ENCODE assay signal across 8 cellular contexts in the genomic region with DNA sequence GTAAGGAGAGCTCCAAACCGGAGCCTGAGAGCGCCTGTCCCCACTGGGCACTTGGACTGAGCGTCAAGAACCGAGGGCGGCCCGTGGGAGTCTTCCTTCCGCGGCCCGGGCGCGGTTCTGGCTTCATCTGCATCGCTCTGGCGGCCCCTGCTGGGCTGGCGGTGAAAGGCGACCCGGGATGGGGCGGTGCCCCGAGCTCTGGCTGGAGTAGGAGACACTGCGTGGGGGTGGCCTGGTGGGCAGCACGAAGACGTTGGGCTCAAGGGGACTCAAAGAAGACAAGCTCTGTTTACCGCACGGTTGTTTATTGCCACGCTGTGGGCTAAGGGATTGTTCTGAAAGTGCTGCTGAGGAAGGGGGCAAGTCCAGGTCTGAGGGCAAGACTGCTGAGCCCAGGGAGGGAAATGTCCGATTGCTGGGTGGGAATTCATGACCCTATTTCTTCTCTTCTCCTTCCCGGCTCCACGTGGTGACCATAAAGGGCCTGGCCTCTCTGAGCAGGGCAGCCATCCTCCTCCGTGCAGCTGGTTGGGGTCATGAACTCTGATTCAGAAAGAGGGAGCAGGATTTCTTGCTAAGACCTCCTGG. TPM values are rescaled to one million over a fixed set of nuclear protein-coding genes. Genes with fewer than 3 reads are reported as not detected.
DNase-seq lines count a peak whose midpoint lies in the region; ATAC-seq and TF ChIP-seq lines count a peak whose summit lies in the region.

No MANE protein-coding gene starts in this region.

- no peaks in the 10 kb centered on the region for H3K36me3 Mint-ChIP-seq in activated CD8-positive, alpha-beta T cell treated with anti-CD3 and anti-CD28 coated beads for 36 hours (ENCODE audit: low read depth)
- no peaks in the 10 kb centered on the region for H3K36me3 Mint-ChIP-seq in memory B cell

- POLR2A ChIA-PET in HEK293 (lab: Yijun Ruan, JAX), result interaction anchor here (1.2 kb wide), 2 partner anchors 52 to 57 kb away, joined by 3 read pairs; a partner anchor contains a TSS
- POLR2A ChIA-PET in activated CD8-positive, alpha-beta T cell treated with anti-CD3 and anti-CD28 coated beads for 36 hours (lab: Charles Lee), result interaction anchor here (1.0 kb wide), 1 partner anchor 16 kb away, joined by 3 read pairs; no protein-coding TSS in a partner anchor

- no peak overlapping the region for H3K4me3 ChIP-seq in HEK293 (ENCODE audit: low read depth, low read length)

- no peak overlapping the region for H3K27ac ChIP-seq in HEK293 (ENCODE audit: extremely low read depth, low read depth, low read length)

- DNase-seq in ELF-1 (ENCODE audit: low read depth, low spot score) (peak; percentile 87), NCI-H345 treated with DMSO at 0.1 percent for 48 hours (lab: John Stamatoyannopoulos, UW; ENCODE audit: unreplicated experiment) (peak; percentile 14), ecto neural progenitor cell (ENCODE audit: low spot score) (peak; percentile 91), memory B cell (ENCODE audit: low spot score in 2 of 2) (peak; percentile 86 to 94), NCI-H1105 treated with DMSO at 0.1 percent for 48 hours (lab: John Stamatoyannopoulos, UW) (no peak)
- DNase-seq in activated CD8-positive, alpha-beta T cell treated with anti-CD3 and anti-CD28 coated beads for 36 hours, result peak; percentile 88
- DNase-seq in stimulated activated CD8-positive, alpha-beta memory T cell treated with anti-CD3 and anti-CD28 coated beads, Interleukin-12 subunit alpha, Interleukin-12 subunit beta, amount 100 ng/mL, for 1 hour (ENCODE audit: low read depth), result peak; percentile 73

- no peak overlapping the region for H3K27ac Mint-ChIP-seq in activated CD8-positive, alpha-beta T cell treated with anti-CD3 and anti-CD28 coated beads for 36 hours
- H3K27ac Mint-ChIP-seq in memory B cell, result no peak overlapping the region

- no peak overlapping the region for H3K4me3 Mint-ChIP-seq in activated CD8-positive, alpha-beta T cell treated with anti-CD3 and anti-CD28 coated beads for 36 hours
- peak overlapping the region; percentile 69 for H3K4me3 Mint-ChIP-seq in memory B cell

- CTCF ChIA-PET in HEK293 (lab: Yijun Ruan, JAX), result interaction anchor here (0.6 to 8.9 kb wide), 43 partner anchors 9 to 1862 kb away, joined by 3 to 182 read pairs (median 6); a partner anchor contains a TSS
- CTCF ChIA-PET in activated CD8-positive, alpha-beta T cell treated with anti-CD3 and anti-CD28 coated beads for 36 hours (lab: Charles Lee), result interaction anchor here (0.6 to 9.9 kb wide), 61 partner anchors 9 to 1162 kb away, joined by 3 to 466 read pairs (median 6); a partner anchor contains a TSS

- H3K9me3 Mint-ChIP-seq in activated CD8-positive, alpha-beta T cell treated with anti-CD3 and anti-CD28 coated beads for 36 hours, result no peaks in the 10 kb centered on the region
- H3K9me3 Mint-ChIP-seq in memory B cell, result no peaks in the 10 kb centered on the region

- H3K9me3 ChIP-seq in HEK293 (ENCODE audit: control insufficient read depth, insufficient read depth, low read depth, low read length), result no peaks in the 10 kb centered on the region

- TF ChIP-seq CTCF in HEK293 (tag by site-specific recombination; IDR thresholded peaks at IDR 0.05), result 0 out of 2 replicates have a peak, but pooled peaks have one; percentile 20
- peak; percentile 99 for TF ChIP-seq CTCF in activated CD8-positive, alpha-beta T cell treated with anti-CD3 and anti-CD28 coated beads for 36 hours (IDR thresholded peaks at IDR 0.05)

- H3K4me1 Mint-ChIP-seq in activated CD8-positive, alpha-beta T cell treated with anti-CD3 and anti-CD28 coated beads for 36 hours (ENCODE audit: low read depth), result peaks cover 5% of the 10 kb centered on the region
- H3K4me1 Mint-ChIP-seq in memory B cell, result peaks cover 5% of the 10 kb centered on the region

- intact Hi-C loops in activated CD8-positive, alpha-beta T cell treated with anti-CD3 and anti-CD28 coated beads for 36 hours (cut with micrococcal nuclease), result loop anchor here (2.0 kb wide), 1 partner anchor 54 kb away; no protein-coding TSS in a partner anchor

- ATAC-seq in activated CD8-positive, alpha-beta T cell treated with anti-CD3 and anti-CD28 coated beads for 36 hours, result peak; percentile 99
- peak; percentile 100 for ATAC-seq in memory B cell (ENCODE audit: low read depth)

- H3K36me3 ChIP-seq in HEK293 (ENCODE audit: control insufficient read depth in 2 of 2, insufficient read depth in 1 of 2, low read length in 2 of 2), result no peaks in the 10 kb centered on the region

- no peaks in the 10 kb centered on the region for H3K4me1 ChIP-seq in HEK293 (ENCODE audit: control insufficient read depth, insufficient read depth, low read length)

- peaks cover 9% of the 10 kb centered on the region for H3K27me3 Mint-ChIP-seq in activated CD8-positive, alpha-beta T cell treated with anti-CD3 and anti-CD28 coated beads for 36 hours
- no peaks in the 10 kb centered on the region for H3K27me3 Mint-ChIP-seq in memory B cell

TF ChIP-seq in HEK293, 187 proteins besides CTCF, POLR2A, EP300 and RAD21 (continues in another document):
- no peak for TF ChIP-seq IKZF3 (tag by site-specific recombination; IDR thresholded peaks at IDR 0.05)
- TF ChIP-seq ZNF670 (tag by site-specific recombination; IDR thresholded peaks at IDR 0.05; ENCODE audit: low read depth), result no peak
- no peak for TF ChIP-seq ZNF571 (tag by site-specific recombination; IDR thresholded peaks at IDR 0.05)
- no peak for TF ChIP-seq ZNF555 (tag by site-specific recombination; conservative IDR thresholded peaks at IDR 0.05)
- TF ChIP-seq ZNF777 (tag by site-specific recombination; IDR thresholded peaks at IDR 0.05; ENCODE audit: borderline replicate concordance), result no peak
- no peak for TF ChIP-seq RBAK (tag by site-specific recombination; IDR thresholded peaks at IDR 0.05)
- no peak for TF ChIP-seq BCL11A (tag by site-specific recombination; IDR thresholded peaks at IDR 0.05; ENCODE audit: low read depth)
- no peak for TF ChIP-seq ZNF664 (tag by site-specific recombination; IDR thresholded peaks at IDR 0.05)
- TF ChIP-seq, protein P1, sequence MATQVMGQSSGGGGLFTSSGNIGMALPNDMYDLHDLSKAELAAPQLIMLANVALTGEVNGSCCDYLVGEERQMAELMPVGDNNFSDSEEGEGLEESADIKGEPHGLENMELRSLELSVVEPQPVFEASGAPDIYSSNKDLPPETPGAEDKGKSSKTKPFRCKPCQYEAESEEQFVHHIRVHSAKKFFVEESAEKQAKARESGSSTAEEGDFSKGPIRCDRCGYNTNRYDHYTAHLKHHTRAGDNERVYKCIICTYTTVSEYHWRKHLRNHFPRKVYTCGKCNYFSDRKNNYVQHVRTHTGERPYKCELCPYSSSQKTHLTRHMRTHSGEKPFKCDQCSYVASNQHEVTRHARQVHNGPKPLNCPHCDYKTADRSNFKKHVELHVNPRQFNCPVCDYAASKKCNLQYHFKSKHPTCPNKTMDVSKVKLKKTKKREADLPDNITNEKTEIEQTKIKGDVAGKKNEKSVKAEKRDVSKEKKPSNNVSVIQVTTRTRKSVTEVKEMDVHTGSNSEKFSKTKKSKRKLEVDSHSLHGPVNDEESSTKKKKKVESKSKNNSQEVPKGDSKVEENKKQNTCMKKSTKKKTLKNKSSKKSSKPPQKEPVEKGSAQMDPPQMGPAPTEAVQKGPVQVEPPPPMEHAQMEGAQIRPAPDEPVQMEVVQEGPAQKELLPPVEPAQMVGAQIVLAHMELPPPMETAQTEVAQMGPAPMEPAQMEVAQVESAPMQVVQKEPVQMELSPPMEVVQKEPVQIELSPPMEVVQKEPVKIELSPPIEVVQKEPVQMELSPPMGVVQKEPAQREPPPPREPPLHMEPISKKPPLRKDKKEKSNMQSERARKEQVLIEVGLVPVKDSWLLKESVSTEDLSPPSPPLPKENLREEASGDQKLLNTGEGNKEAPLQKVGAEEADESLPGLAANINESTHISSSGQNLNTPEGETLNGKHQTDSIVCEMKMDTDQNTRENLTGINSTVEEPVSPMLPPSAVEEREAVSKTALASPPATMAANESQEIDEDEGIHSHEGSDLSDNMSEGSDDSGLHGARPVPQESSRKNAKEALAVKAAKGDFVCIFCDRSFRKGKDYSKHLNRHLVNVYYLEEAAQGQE (tag by site-specific recombination; IDR thresholded peaks at IDR 0.05), result no peak
- no peak for TF ChIP-seq ZNF394 (tag by site-specific recombination; IDR thresholded peaks at IDR 0.05; ENCODE audit: borderline replicate concordance)
- no peak for TF ChIP-seq ZNF221 (tag by site-specific recombination; IDR thresholded peaks at IDR 0.05; ENCODE audit: borderline replicate concordance)
- TF ChIP-seq KLF7 (tag by site-specific recombination; IDR thresholded peaks at IDR 0.05; ENCODE audit: borderline replicate concordance), result peak; percentile 76; the same call in 1 of the 2 replicates
- TF ChIP-seq ZNF48 (tag by site-specific recombination; IDR thresholded peaks at IDR 0.05), result no peak
- TF ChIP-seq ZNF350 (tag by site-specific recombination; IDR thresholded peaks at IDR 0.05), result no peak
- TF ChIP-seq ZNF239 (tag by site-specific recombination; IDR thresholded peaks at IDR 0.05), result no peak
- no peak for TF ChIP-seq ZNF23 (tag by site-specific recombination; IDR thresholded peaks at IDR 0.05; ENCODE audit: borderline replicate concordance)
- no peak for TF ChIP-seq ZNF174 (tag by site-specific recombination; IDR thresholded peaks at IDR 0.05)
- no peak for TF ChIP-seq ZNF132 (tag by site-specific recombination; IDR thresholded peaks at IDR 0.05; ENCODE audit: borderline replicate concordance)

RNA-seq across cellular contexts. Expression of a gene that starts 29.8 kb away (rescaled TPM):
- total RNA-seq in activated CD8-positive, alpha-beta T cell treated with anti-CD3 and anti-CD28 coated beads for 36 hours, result under 1 TPM; 0.41 to 0.47 TPM

RNA-seq across cellular contexts. Expression of a gene that starts 57.2 kb away (rescaled TPM):
- total RNA-seq in activated CD8-positive, alpha-beta T cell treated with anti-CD3 and anti-CD28 coated beads for 36 hours, result 10 to 100 TPM; 16.9 to 17.7 TPM
